ENCODE assay signal across 28 cellular contexts in the genomic region with DNA sequence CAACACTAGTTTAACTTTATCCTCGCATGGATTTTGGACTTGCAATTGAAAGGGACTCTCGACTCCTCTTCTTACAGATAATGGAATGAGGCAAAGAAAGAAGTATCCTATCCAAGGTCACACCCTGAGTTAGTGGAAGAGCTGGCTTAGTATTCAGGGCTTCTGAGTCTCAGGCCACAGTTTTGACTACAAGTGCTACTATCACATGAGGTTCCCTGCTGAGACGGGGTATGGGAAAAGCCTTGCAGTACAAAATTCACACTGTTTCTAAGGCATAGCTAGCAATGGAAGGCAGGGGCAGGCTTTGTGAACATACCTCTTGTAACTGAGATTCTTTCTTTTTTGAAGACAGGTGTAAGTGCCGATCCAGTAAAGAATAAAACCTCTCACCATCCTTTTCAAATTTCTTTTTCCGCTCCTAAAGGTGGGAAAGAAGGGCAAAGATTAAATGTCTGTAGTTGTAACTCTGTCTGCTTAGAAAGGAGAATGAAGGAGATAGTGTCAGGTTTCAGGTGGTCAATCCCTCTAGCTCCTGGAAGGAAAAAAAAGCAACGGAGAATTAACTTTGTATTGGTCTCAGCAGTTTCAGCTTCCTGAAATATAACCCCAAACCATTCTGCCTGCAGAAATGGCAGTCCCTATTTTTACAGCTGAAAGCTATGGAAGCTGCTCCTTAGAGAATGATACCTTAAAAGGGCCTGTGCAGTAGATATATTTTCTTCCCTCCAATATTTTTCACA.
DNase-seq lines count a peak whose midpoint lies in the region; ATAC-seq, FAIRE-seq and TF ChIP-seq lines count a peak whose summit lies in the region.
"Had no signal": no experiment of that assay in that cellular context is flagged by ENCODE, and none has a peak within 500 bp of the region (broad histone marks: within the 10 kb centered on the region; RNA-seq: fewer than 3 reads in every experiment).

No MANE protein-coding gene starts in this region.

- H3K36me3 ChIP-seq in kidney (ENCODE audit: control insufficient read depth in 1 of 2, insufficient read depth in 2 of 2, low read length in 2 of 2) (no peaks in the 10 kb centered on the region), psoas muscle (ENCODE audit: insufficient read depth in 1 of 2, low read depth in 1 of 2) (no peaks in the 10 kb centered on the region), adrenal gland (replicated peaks in 1 of 2) (no peaks in the 10 kb centered on the region)
- H3K36me3 ChIP-seq: BLaER1, breast epithelium, gastroesophageal sphincter, tibial artery had no signal

- POLR2A ChIA-PET in HEK293T (lab: Yijun Ruan, JAX), result interaction anchor here (1.0 to 1.7 kb wide), 2 partner anchors 10 to 198 kb away, joined by 3 to 5 read pairs; no protein-coding TSS in a partner anchor
- POLR2A ChIA-PET in activated CD4-positive, alpha-beta memory T cell treated with anti-CD3 and anti-CD28 coated beads, Interleukin-2, amount 10 ng/mL, durations not matched to agents 7 days and 5 days (lab: Charles Lee), result no interaction called here

- H3K4me1 ChIP-seq in kidney (ENCODE audit: control insufficient read depth in 1 of 2, insufficient read depth in 1 of 2, low read depth in 1 of 2, low read length in 2 of 2) (no peaks in the 10 kb centered on the region), psoas muscle (no peaks in the 10 kb centered on the region), adrenal gland (replicated peaks in 1 of 2) (no peaks in the 10 kb centered on the region)
- H3K4me1 ChIP-seq: BLaER1, breast epithelium, gastroesophageal sphincter, tibial artery had no signal

- TF ChIP-seq CTCF in brain (conservative IDR thresholded peaks at IDR 0.05), result no peak
- TF ChIP-seq CTCF in kidney (IDR thresholded peaks at IDR 0.05; ENCODE audit: borderline replicate concordance, extremely low read depth, insufficient read depth), result no peak
- TF ChIP-seq CTCF in psoas muscle (IDR thresholded peaks at IDR 0.05), result no peak
- no peak for TF ChIP-seq CTCF in adrenal gland (IDR thresholded peaks at IDR 0.05)

- ATAC-seq in psoas muscle (no peak), GM18868 (IDR thresholded peaks at IDR 0.05; ENCODE audit: unreplicated experiment) (no peak)
- ATAC-seq: activated CD8-positive, alpha-beta T cell treated with anti-CD3 and anti-CD28 coated beads for 36 hours; gastroesophageal sphincter; left ventricle myocardium superior; SK-N-SH treated with all-trans-retinoic acid at 6 μM for 48 hours had no signal

- peaks cover 3% of the 10 kb centered on the region for H3K27me3 Mint-ChIP-seq in brain
- no peaks in the 10 kb centered on the region for H3K27me3 Mint-ChIP-seq in activated CD4-positive, alpha-beta memory T cell treated with anti-CD3 and anti-CD28 coated beads, Interleukin-2, amount 10 ng/mL, durations not matched to agents 7 days and 5 days
- H3K27me3 Mint-ChIP-seq: activated CD8-positive, alpha-beta T cell treated with anti-CD3 and anti-CD28 coated beads for 36 hours; activated naive CD4-positive, alpha-beta T cell treated with anti-CD3 and anti-CD28 coated beads, Interleukin-2, amount 10 ng/mL, durations not matched to agents 7 days and 5 days had no signal

- H3K27ac ChIP-seq in kidney (ENCODE audit: low read depth in 2 of 2, low read length in 2 of 2), result no peak overlapping the region
- H3K27ac ChIP-seq in psoas muscle, result no peak overlapping the region
- H3K27ac ChIP-seq in adrenal gland, result no peak overlapping the region
- H3K27ac ChIP-seq: BLaER1, breast epithelium, gastroesophageal sphincter, PC-9, tibial artery had no signal

- no peaks in the 10 kb centered on the region for H3K27me3 ChIP-seq in psoas muscle (ENCODE audit: insufficient read depth in 3 of 3, low read length in 2 of 3)
- H3K27me3 ChIP-seq in adrenal gland, result no peaks in the 10 kb centered on the region
- H3K27me3 ChIP-seq: breast epithelium, gastroesophageal sphincter, tibial artery had no signal

- peak overlapping the region in 4 of 5 experiments; percentile 16 to 79 (median 56) for H3K27ac Mint-ChIP-seq in brain
- no peak overlapping the region for H3K27ac Mint-ChIP-seq in activated CD4-positive, alpha-beta memory T cell treated with anti-CD3 and anti-CD28 coated beads, Interleukin-2, amount 10 ng/mL, durations not matched to agents 7 days and 5 days
- H3K27ac Mint-ChIP-seq: activated CD8-positive, alpha-beta T cell treated with anti-CD3 and anti-CD28 coated beads for 36 hours; activated naive CD4-positive, alpha-beta T cell treated with anti-CD3 and anti-CD28 coated beads, Interleukin-2, amount 10 ng/mL, durations not matched to agents 7 days and 5 days had no signal

- peak overlapping the region in 1 of 5 experiments; percentile 23 for H3K4me3 Mint-ChIP-seq in brain
- H3K4me3 Mint-ChIP-seq in activated CD4-positive, alpha-beta memory T cell treated with anti-CD3 and anti-CD28 coated beads, Interleukin-2, amount 10 ng/mL, durations not matched to agents 7 days and 5 days, result no peak overlapping the region
- H3K4me3 Mint-ChIP-seq: activated CD8-positive, alpha-beta T cell treated with anti-CD3 and anti-CD28 coated beads for 36 hours; activated naive CD4-positive, alpha-beta T cell treated with anti-CD3 and anti-CD28 coated beads, Interleukin-2, amount 10 ng/mL, durations not matched to agents 7 days and 5 days had no signal

- no peak for TF ChIP-seq POLR2A in adrenal gland (IDR thresholded peaks at IDR 0.05)

- H3K4me1 Mint-ChIP-seq in brain, result peaks cover 14% of the 10 kb centered on the region
- H3K4me1 Mint-ChIP-seq in activated CD4-positive, alpha-beta memory T cell treated with anti-CD3 and anti-CD28 coated beads, Interleukin-2, amount 10 ng/mL, durations not matched to agents 7 days and 5 days, result no peaks in the 10 kb centered on the region
- H3K4me1 Mint-ChIP-seq: activated naive CD4-positive, alpha-beta T cell treated with anti-CD3 and anti-CD28 coated beads, Interleukin-2, amount 10 ng/mL, durations not matched to agents 7 days and 5 days had no signal

- no peak overlapping the region for H3K9ac ChIP-seq in kidney (ENCODE audit: low read length in 2 of 2)
- H3K9ac ChIP-seq: BLaER1 had no signal

- CTCF ChIA-PET in HEK293T (lab: Yijun Ruan, JAX), result interaction anchor here (0.7 kb wide), 1 partner anchor 9 kb away, joined by 3 read pairs; no protein-coding TSS in a partner anchor
- CTCF ChIA-PET in activated CD4-positive, alpha-beta memory T cell treated with anti-CD3 and anti-CD28 coated beads, Interleukin-2, amount 10 ng/mL, durations not matched to agents 7 days and 5 days (lab: Charles Lee), result no interaction called here

- DNase-seq in HEK293T (ENCODE audit: extremely low spot score), result peak; percentile 22
- DNase-seq in kidney, result no peak
- DNase-seq in psoas muscle, result no peak
- no peak for DNase-seq in activated CD4-positive, alpha-beta memory T cell treated with anti-CD3 and anti-CD28 coated beads, Interleukin-2, amount 10 ng/mL, durations not matched to agents 7 days and 5 days
- DNase-seq in adrenal gland, result no peak
- DNase-seq: activated CD4-positive, alpha-beta T cell treated with anti-CD3 and anti-CD28 coated beads for 1 hour; activated CD8-positive, alpha-beta memory T cell treated with anti-CD3 and anti-CD28 coated beads, Interleukin-2, amount 50 U/mL, for 48 hours; activated CD8-positive, alpha-beta T cell treated with anti-CD3 and anti-CD28 coated beads for 36 hours; activated naive CD4-positive, alpha-beta T cell treated with anti-CD3 and anti-CD28 coated beads, Interleukin-2, amount 10 ng/mL, durations not matched to agents 7 days and 5 days; EL; KBM-7; left ventricle myocardium superior; NCI-H1092 treated with DMSO at 0.1 percent for 48 hours; NCI-H187 treated with DMSO at 0.1 percent for 48 hours; NCI-H2227 treated with DMSO at 0.1 percent for 48 hours; NCI-H526; nucleus accumbens; PC-9; stimulated activated CD4-positive, alpha-beta T cell treated with anti-CD3 and anti-CD28 coated beads, Interleukin-15, amount 100 ng/mL, for 24 hours; stimulated activated CD4-positive, alpha-beta T cell treated with anti-CD3 and anti-CD28 coated beads, Interleukin-4, amount 100 ng/mL, for 4 hours; tibial artery had no signal

- H3K9me3 Mint-ChIP-seq in brain, result peaks cover 0 to 2% (median 0%) of the 10 kb centered on the region in 5 experiments
- no peaks in the 10 kb centered on the region for H3K9me3 Mint-ChIP-seq in activated CD4-positive, alpha-beta memory T cell treated with anti-CD3 and anti-CD28 coated beads, Interleukin-2, amount 10 ng/mL, durations not matched to agents 7 days and 5 days
- H3K9me3 Mint-ChIP-seq: activated CD8-positive, alpha-beta T cell treated with anti-CD3 and anti-CD28 coated beads for 36 hours; activated naive CD4-positive, alpha-beta T cell treated with anti-CD3 and anti-CD28 coated beads, Interleukin-2, amount 10 ng/mL, durations not matched to agents 7 days and 5 days had no signal

- FAIRE-seq in kidney (lab: Jason Lieb, UNC), result no peak
- FAIRE-seq: GM12891 had no signal

- peak overlapping the region; percentile 29 to 41 for H3K4me3 ChIP-seq in kidney (ENCODE audit: low read length in 2 of 2)
- peak overlapping the region; percentile 15 for H3K4me3 ChIP-seq in psoas muscle
- no peak overlapping the region for H3K4me3 ChIP-seq in adrenal gland
- H3K4me3 ChIP-seq: BLaER1, breast epithelium, gastroesophageal sphincter, PC-9, tibial artery had no signal

- H3K9me3 ChIP-seq in kidney (ENCODE audit: control insufficient read depth in 1 of 2, low read length in 2 of 2), result no peaks in the 10 kb centered on the region
- no peaks in the 10 kb centered on the region for H3K9me3 ChIP-seq in psoas muscle
- H3K9me3 ChIP-seq in adrenal gland (replicated peaks in 1 of 3), result no peaks in the 10 kb centered on the region
- H3K9me3 ChIP-seq: BLaER1, breast epithelium, gastroesophageal sphincter had no signal

- H3K36me3 Mint-ChIP-seq in brain, result peaks cover 18% of the 10 kb centered on the region
- H3K36me3 Mint-ChIP-seq in activated CD4-positive, alpha-beta memory T cell treated with anti-CD3 and anti-CD28 coated beads, Interleukin-2, amount 10 ng/mL, durations not matched to agents 7 days and 5 days (ENCODE audit: low read depth), result no peaks in the 10 kb centered on the region
- H3K36me3 Mint-ChIP-seq: activated naive CD4-positive, alpha-beta T cell treated with anti-CD3 and anti-CD28 coated beads, Interleukin-2, amount 10 ng/mL, durations not matched to agents 7 days and 5 days had no signal

- 56 to 58% (median 56%) methylated on average over 6 of the region's 6 CpGs for WGBS in psoas muscle, 3 donors
- 71 to 84% (median 73%) methylated on average over 5 to 6 of the region's 6 CpGs for WGBS in adrenal gland, 4 donors

- intact Hi-C loops in kidney (cut with DNase I) (no loop called here), psoas muscle (cut with DNase I) (no loop called here), adrenal gland (cut with DNase I) (no loop called here)

TF ChIP-seq in HEK293T, 16 proteins besides CTCF, POLR2A, EP300 and RAD21 (continues in another document):
- TF ChIP-seq ZNF384 (IDR thresholded peaks at IDR 0.05) (peak; percentile 87), NFRKB (IDR thresholded peaks at IDR 0.05) (no peak)

Comparison
In these comparisons a context has a peak if more than half of its experiments do, and no peak if none do; other contexts are left out.
1. H3K4me3 ChIP-seq: peak in kidney (2 of 2) and psoas muscle (single experiment); none in adrenal gland (0 of 4).